In the genomic region with DNA sequence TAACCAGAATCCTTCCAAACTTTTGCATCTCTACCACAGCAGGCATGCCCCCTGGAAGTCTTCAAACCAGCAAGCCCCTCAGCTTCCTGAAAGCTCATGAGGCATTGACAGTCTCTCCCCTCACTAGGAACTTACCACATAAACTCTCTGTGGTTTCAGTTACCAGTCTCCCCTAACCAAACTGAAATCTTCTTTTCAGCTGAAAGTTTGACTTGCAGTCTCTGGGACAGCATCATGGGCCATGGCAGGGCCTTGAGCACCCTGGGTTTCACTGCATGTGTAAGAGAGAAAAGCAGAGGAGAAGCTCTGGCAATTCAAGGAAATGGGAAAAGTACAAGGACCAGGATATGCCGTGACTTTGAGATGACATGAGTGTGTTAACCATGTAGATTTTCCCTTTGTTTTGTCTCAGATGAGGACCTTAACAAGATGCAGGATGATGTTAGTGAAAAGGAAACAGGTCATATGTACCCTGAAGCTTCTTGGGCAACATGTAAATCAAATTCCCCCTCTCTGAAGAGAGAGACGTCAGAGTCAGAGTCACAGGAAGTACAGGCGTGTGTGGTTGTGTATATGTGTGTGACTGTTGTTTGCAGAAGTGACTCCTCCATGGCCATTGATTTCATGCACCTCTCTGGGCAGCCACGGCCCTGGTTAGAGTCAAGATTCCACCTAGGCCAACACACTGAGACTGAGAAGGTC, we compare ENCODE assay signal across 9 cellular contexts.
A peak's percentile ranks its signal among the peaks of the same experiment; 100 is the strongest.
DNase-seq lines count a peak whose midpoint lies in the region; ATAC-seq lines count a peak whose summit lies in the region.
"Had no signal": no experiment of that assay in that cellular context is flagged by ENCODE, and none has a peak within 500 bp of the region (broad histone marks: within the 10 kb centered on the region; RNA-seq: fewer than 3 reads in every experiment).

No MANE protein-coding gene starts in this region.

- no peaks in the 10 kb centered on the region for H3K36me3 Mint-ChIP-seq in activated CD4-positive, alpha-beta T cell treated with anti-CD3 and anti-CD28 coated beads, Interleukin-2, amount 10 ng/mL, durations not matched to agents 24 days and 14 days (ENCODE audit: low read depth)
- H3K36me3 Mint-ChIP-seq in stimulated activated effector memory CD8-positive, alpha-beta T cell treated with anti-CD3 and anti-CD28 coated beads, Interleukin-12 subunit alpha, Interleukin-12 subunit beta, amount 100 ng/mL, for 72 hours = no peaks in the 10 kb centered on the region

- no peak overlapping the region for H3K4me3 Mint-ChIP-seq in activated CD4-positive, alpha-beta T cell treated with anti-CD3 and anti-CD28 coated beads, Interleukin-2, amount 10 ng/mL, durations not matched to agents 24 days and 14 days
- H3K4me3 Mint-ChIP-seq in stimulated activated effector memory CD8-positive, alpha-beta T cell treated with anti-CD3 and anti-CD28 coated beads, Interleukin-12 subunit alpha, Interleukin-12 subunit beta, amount 100 ng/mL, for 72 hours = no peak overlapping the region

- peaks cover 2% of the 10 kb centered on the region for H3K27me3 Mint-ChIP-seq in activated CD4-positive, alpha-beta T cell treated with anti-CD3 and anti-CD28 coated beads, Interleukin-2, amount 10 ng/mL, durations not matched to agents 24 days and 14 days

- DNase-seq in activated CD4-positive, alpha-beta T cell treated with anti-CD3 and anti-CD28 coated beads, Interleukin-2, amount 10 ng/mL, durations not matched to agents 24 days and 14 days = peak; percentile 58
- DNase-seq in activated CD4-positive, alpha-beta T cell treated with anti-CD3 and anti-CD28 coated beads, Interleukin-2, amount 50 U/mL, for 4 hours = no peak
- DNase-seq in MV-4-11 (lab: John Stamatoyannopoulos, UW) (peak; percentile 60), NCI-H748 treated with DMSO at 0.1 percent for 48 hours (lab: John Stamatoyannopoulos, UW) (no peak), NCI-H345 treated with DMSO at 0.1 percent for 48 hours (lab: John Stamatoyannopoulos, UW; ENCODE audit: unreplicated experiment) (no peak), NCI-H2029 (lab: John Stamatoyannopoulos, UW) (no peak)
- DNase-seq in stimulated activated effector memory CD8-positive, alpha-beta T cell treated with anti-CD3 and anti-CD28 coated beads, Interleukin-12 subunit alpha, Interleukin-12 subunit beta, amount 100 ng/mL, for 72 hours (ENCODE audit: low spot score in 2 of 2) = no peak
- DNase-seq: SK-N-SH had no signal

- peaks cover 12% of the 10 kb centered on the region for H3K4me1 Mint-ChIP-seq in activated CD4-positive, alpha-beta T cell treated with anti-CD3 and anti-CD28 coated beads, Interleukin-2, amount 10 ng/mL, durations not matched to agents 24 days and 14 days
- no peaks in the 10 kb centered on the region for H3K4me1 Mint-ChIP-seq in stimulated activated effector memory CD8-positive, alpha-beta T cell treated with anti-CD3 and anti-CD28 coated beads, Interleukin-12 subunit alpha, Interleukin-12 subunit beta, amount 100 ng/mL, for 72 hours

- intact Hi-C loops in activated CD4-positive, alpha-beta T cell treated with anti-CD3 and anti-CD28 coated beads, Interleukin-2, amount 10 ng/mL, durations not matched to agents 24 days and 14 days (cut with micrococcal nuclease) = no loop called here

- peak; percentile 85 for ATAC-seq in HG02759 (IDR thresholded peaks at IDR 0.05; ENCODE audit: unreplicated experiment)
- ATAC-seq in stimulated activated effector memory CD8-positive, alpha-beta T cell treated with anti-CD3 and anti-CD28 coated beads, Interleukin-12 subunit alpha, Interleukin-12 subunit beta, amount 100 ng/mL, for 72 hours = peak; percentile 43

- H3K27ac Mint-ChIP-seq in activated CD4-positive, alpha-beta T cell treated with anti-CD3 and anti-CD28 coated beads, Interleukin-2, amount 10 ng/mL, durations not matched to agents 24 days and 14 days = peak overlapping the region; percentile 27
- no peak overlapping the region for H3K27ac Mint-ChIP-seq in stimulated activated effector memory CD8-positive, alpha-beta T cell treated with anti-CD3 and anti-CD28 coated beads, Interleukin-12 subunit alpha, Interleukin-12 subunit beta, amount 100 ng/mL, for 72 hours

- H3K9me3 Mint-ChIP-seq in activated CD4-positive, alpha-beta T cell treated with anti-CD3 and anti-CD28 coated beads, Interleukin-2, amount 10 ng/mL, durations not matched to agents 24 days and 14 days = peaks cover 5% of the 10 kb centered on the region
- no peaks in the 10 kb centered on the region for H3K9me3 Mint-ChIP-seq in stimulated activated effector memory CD8-positive, alpha-beta T cell treated with anti-CD3 and anti-CD28 coated beads, Interleukin-12 subunit alpha, Interleukin-12 subunit beta, amount 100 ng/mL, for 72 hours

Comparison
In these comparisons a context has a peak if more than half of its experiments do, and no peak if none do; other contexts are left out.
1. DNase-seq: peak in activated CD4-positive, alpha-beta T cell treated with anti-CD3 and anti-CD28 coated beads, Interleukin-2, amount 10 ng/mL, durations not matched to agents 24 days and 14 days (single experiment) and MV-4-11 (single experiment); none in activated CD4-positive, alpha-beta T cell treated with anti-CD3 and anti-CD28 coated beads, Interleukin-2, amount 50 U/mL, for 4 hours (0 of 2), stimulated activated effector memory CD8-positive, alpha-beta T cell treated with anti-CD3 and anti-CD28 coated beads, Interleukin-12 subunit alpha, Interleukin-12 subunit beta, amount 100 ng/mL, for 72 hours (0 of 2), NCI-H748 treated with DMSO at 0.1 percent for 48 hours (single experiment), NCI-H345 treated with DMSO at 0.1 percent for 48 hours (single experiment) and NCI-H2029 (single experiment).